In the genomic region with DNA sequence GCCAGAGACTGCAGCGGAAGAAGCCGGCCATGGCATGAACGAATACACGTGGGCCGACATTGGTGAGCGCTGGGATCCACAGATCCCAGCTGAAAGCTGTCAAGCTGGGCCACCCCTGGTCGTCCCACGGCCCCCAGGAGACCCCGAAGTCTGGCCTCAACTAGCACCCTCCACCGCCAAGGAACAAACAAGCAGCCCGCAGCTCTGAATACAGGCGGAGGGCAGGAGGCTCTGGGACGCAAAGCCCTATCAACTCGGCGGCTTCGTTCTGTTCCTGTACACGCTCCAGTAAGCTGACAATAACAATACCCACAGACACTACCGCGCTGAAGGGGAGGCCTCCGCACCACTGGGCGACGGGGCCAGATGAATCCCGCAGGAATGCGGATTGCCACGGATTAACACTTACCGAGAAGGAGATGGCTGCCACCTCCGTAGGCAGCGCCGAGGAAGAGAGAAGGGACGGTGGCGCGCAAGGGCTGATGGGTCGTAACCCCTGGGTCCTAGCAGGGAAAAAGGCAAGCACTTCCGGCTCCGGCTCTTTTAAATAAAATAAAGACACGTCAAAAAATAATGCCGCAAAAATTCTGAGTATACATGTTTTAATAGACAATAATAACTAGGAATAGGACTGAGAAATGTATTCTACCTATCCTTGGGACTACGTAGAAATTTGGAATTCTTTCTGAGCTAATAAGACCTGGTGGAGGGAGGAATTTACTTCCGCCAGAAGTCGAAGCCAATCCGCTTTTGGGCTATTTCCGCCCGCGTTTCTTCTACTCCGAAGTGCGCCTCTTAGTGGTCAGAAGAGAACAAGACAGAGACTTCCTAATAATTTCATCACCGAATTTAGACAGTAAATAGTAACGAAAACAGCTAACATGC, we compare ENCODE assay signal across 7 cellular contexts.
DNase-seq lines count a peak whose midpoint lies in the region; ATAC-seq and TF ChIP-seq lines count a peak whose summit lies in the region.

A gene (minus strand): TSS at position 481 of the 885 bp plus-strand sequence. CDS start 1,328 bp downstream, outside the sequence.

- ATAC-seq in GM18511 (IDR thresholded peaks at IDR 0.05; ENCODE audit: unreplicated experiment) (peak; percentile 89), HG03039 (IDR thresholded peaks at IDR 0.05; ENCODE audit: unreplicated experiment) (peak; percentile 73)

- peak; percentile 85 for TF ChIP-seq CTCF in retinal pigment epithelial cell (conservative IDR thresholded peaks at IDR 0.05; ENCODE audit: low read depth, low read length)

- H3K4me3 ChIP-seq in retinal pigment epithelial cell (ENCODE audit: low read length): peak within 1 kb of the TSS; percentile 100

- DNase-seq in NCI-H2081 (lab: John Stamatoyannopoulos, UW) (peak; percentile 84 to 90), T1000 (lab: John Stamatoyannopoulos, UW) (peak; percentile 73), astrocyte of the hippocampus (ENCODE audit: low read depth, low spot score) (peak; percentile 96), hypothalamus (lab: John Stamatoyannopoulos, UW) (peak; percentile 26 to 96 (median 75)), retinal pigment epithelial cell (ENCODE audit: low read depth) (peak; percentile 87)

Comparison
In these comparisons a context has a peak if more than half of its experiments do, and no peak if none do; other contexts are left out.
1. Peak in every context shown above with its lines: DNase-seq, ATAC-seq and H3K4me3 ChIP-seq.